ENCODE assay signal across 1 cellular context in the genomic region with DNA sequence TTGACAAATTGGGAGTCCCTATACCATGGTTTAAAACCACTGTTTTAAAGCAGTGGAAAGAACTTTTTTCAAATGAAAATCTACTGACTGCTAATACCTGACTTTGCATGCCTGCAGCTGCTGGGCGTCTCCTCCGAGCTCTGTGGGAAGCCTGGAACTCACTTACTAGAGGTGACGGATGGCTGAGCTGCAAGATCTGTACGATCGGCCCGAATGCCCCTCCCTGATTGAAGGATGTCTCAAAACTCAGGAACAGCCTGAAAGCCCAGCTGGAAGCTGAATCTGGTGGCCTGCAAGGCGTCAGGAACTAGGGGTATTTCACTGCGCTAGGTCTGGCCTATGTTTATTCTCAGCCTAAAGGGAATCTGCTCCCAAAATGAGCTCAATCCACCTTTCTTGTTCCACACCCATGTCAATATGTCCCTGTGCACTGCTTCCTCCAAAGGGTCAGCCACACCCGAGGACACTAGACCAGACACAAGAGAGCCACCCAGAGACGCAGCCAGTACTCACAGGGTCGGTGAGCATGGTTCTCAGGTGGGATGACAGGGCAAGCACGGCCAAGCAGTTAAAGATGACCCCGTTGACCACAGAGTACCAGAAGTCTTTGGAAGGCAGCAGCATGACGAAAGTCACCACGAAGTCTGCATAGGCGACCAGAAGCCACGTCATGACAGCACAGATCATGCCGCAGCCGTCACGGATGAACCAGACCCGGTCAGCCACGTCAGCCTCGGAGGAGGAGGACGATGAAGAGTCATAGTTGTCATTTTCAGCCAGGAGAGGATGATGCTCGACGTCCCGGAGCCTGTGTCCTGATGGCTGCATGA.
TF ChIP-seq lines count a peak whose summit lies in the region.

No MANE protein-coding gene starts in this region.

TF ChIP-seq in HepG2, 621 proteins besides CTCF, POLR2A, EP300 and RAD21:
- peak; percentile 51 for TF ChIP-seq RBM22 (optimal IDR thresholded peaks at IDR 0.05; ENCODE audit: low read length)
- TF ChIP-seq ZNF891 (CRISPR knock-in tag; IDR thresholded peaks at IDR 0.05): no peak
